Comparison of ENCODE assay signal across 25 cellular contexts in the genomic region with DNA sequence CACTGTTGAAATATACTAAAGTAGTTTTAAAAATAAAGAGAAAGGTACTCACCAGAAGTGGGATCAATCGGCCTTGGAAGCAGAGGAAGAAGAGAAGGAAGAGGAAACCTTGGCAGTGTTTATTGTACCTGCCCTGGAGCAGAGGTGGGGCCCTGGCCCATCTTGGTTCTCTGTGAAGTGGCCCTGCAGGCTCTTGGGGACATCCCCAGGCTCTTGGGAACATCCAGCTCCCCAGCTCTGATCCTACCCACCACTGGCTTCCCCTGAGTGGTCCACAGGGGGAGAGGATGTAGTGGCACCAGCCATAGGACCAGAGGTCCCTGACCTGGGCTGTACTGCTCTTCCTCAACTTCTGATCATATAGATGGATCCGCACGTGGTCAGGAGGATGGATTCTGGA. TPM values are rescaled to one million over a fixed set of nuclear protein-coding genes. Genes with fewer than 3 reads are reported as not detected.
DNase-seq lines count a peak whose midpoint lies in the region; ATAC-seq and TF ChIP-seq lines count a peak whose summit lies in the region.
"Had no signal": no experiment of that assay in that cellular context is flagged by ENCODE, and none has a peak within 500 bp of the region (broad histone marks: within the 10 kb centered on the region; RNA-seq: fewer than 3 reads in every experiment).

No MANE protein-coding gene starts in this region.

- POLR2A ChIA-PET in CD4-positive, alpha-beta memory T cell (lab: Charles Lee; ENCODE audit: partially characterized antibody), result no interaction called here
- POLR2A ChIA-PET in PC-3 (lab: Charles Lee; ENCODE audit: unreplicated experiment), result no interaction called here

- H3K27me3 Mint-ChIP-seq in natural killer cell treated with Interleukin-12 subunit alpha and Interleukin-12 subunit beta and Interleukin-15 and Interleukin-18, amount 100 ng/mL, for 72 hours, result peaks cover 29 to 33% of the 10 kb centered on the region in 2 donors
- peaks cover 13 to 29% of the 10 kb centered on the region in 2 donors for H3K27me3 Mint-ChIP-seq in natural killer cell (ENCODE audit: low read depth in 2 of 2)
- H3K27me3 Mint-ChIP-seq in CD4-positive, alpha-beta memory T cell, result peaks cover 11 to 20% of the 10 kb centered on the region in 2 donors

- H3K4me3 Mint-ChIP-seq in natural killer cell treated with Interleukin-12 subunit alpha and Interleukin-12 subunit beta and Interleukin-15 and Interleukin-18, amount 100 ng/mL, for 72 hours, result no peak overlapping the region
- no peak overlapping the region for H3K4me3 Mint-ChIP-seq in natural killer cell
- no peak overlapping the region for H3K4me3 Mint-ChIP-seq in CD4-positive, alpha-beta memory T cell
- H3K4me3 Mint-ChIP-seq: CD4-positive, alpha-beta T cell; IgD-negative memory B cell had no signal

- H3K36me3 ChIP-seq in CD4-positive, alpha-beta memory T cell (ENCODE audit: insufficient read depth, low read length), result no peaks in the 10 kb centered on the region
- H3K36me3 ChIP-seq in PC-3 (ENCODE audit: low read depth, low read length), result no peaks in the 10 kb centered on the region
- H3K36me3 ChIP-seq: BE2C had no signal

- no peak overlapping the region for H2AFZ ChIP-seq in PC-3 (ENCODE audit: low read length)

- no peaks in the 10 kb centered on the region for H3F3A ChIP-seq in PC-3 (ENCODE audit: low read length, unreplicated experiment)

- no peaks in the 10 kb centered on the region for H4K20me1 ChIP-seq in PC-3 (ENCODE audit: low read length)

- H3K27ac ChIP-seq in CD4-positive, alpha-beta memory T cell (ENCODE audit: low read depth, low read length), result no peak overlapping the region
- no peak overlapping the region for H3K27ac ChIP-seq in PC-3 (ENCODE audit: low read length)
- H3K27ac ChIP-seq: 22Rv1, KMS-11, RWPE1 had no signal

- H3K4me2 ChIP-seq in PC-3 (ENCODE audit: low read length), result no peak overlapping the region
- H3K4me2 ChIP-seq: KMS-11 had no signal

- no TSS peak for BruUV-seq in PC-3 (replicated peaks; lab: Mats Ljungman, UMichigan)

- H3K9ac ChIP-seq in PC-3 (ENCODE audit: low read length), result no peak overlapping the region
- H3K9ac ChIP-seq: KMS-11 had no signal

- no peaks in the 10 kb centered on the region for H3K9me3 ChIP-seq in CD4-positive, alpha-beta memory T cell (ENCODE audit: control insufficient read depth in 1 of 2, low read length in 2 of 2)
- H3K9me3 ChIP-seq in PC-3 (ENCODE audit: low read length), result no peaks in the 10 kb centered on the region
- H3K9me3 ChIP-seq: BE2C had no signal

- no peaks in the 10 kb centered on the region for H3K79me2 ChIP-seq in PC-3 (ENCODE audit: low read length)

- TF ChIP-seq CTCF in natural killer cell (IDR thresholded peaks at IDR 0.05) (no peak), PC-3 (conservative IDR thresholded peaks at IDR 0.05; ENCODE audit: low read depth, low read length) (no peak)

- no peaks in the 10 kb centered on the region for H3K27me3 ChIP-seq in CD4-positive, alpha-beta memory T cell (ENCODE audit: insufficient read depth, low read length)
- peaks cover 82% of the 10 kb centered on the region for H3K27me3 ChIP-seq in PC-3 (ENCODE audit: low read length)
- H3K27me3 ChIP-seq: BE2C had no signal

- H3K36me3 Mint-ChIP-seq in natural killer cell treated with Interleukin-12 subunit alpha and Interleukin-12 subunit beta and Interleukin-15 and Interleukin-18, amount 100 ng/mL, for 72 hours, result no peaks in the 10 kb centered on the region
- H3K36me3 Mint-ChIP-seq in natural killer cell, result no peaks in the 10 kb centered on the region
- no peaks in the 10 kb centered on the region for H3K36me3 Mint-ChIP-seq in CD4-positive, alpha-beta memory T cell
- H3K36me3 Mint-ChIP-seq: IgD-negative memory B cell had no signal

- intact Hi-C loops in natural killer cell (cut with micrococcal nuclease) (no loop called here), sciatic nerve (cut with DNase I) (no loop called here), PC-3 (cut with micrococcal nuclease) (no loop called here)
- intact Hi-C loops in CD4-positive, alpha-beta memory T cell (cut with micrococcal nuclease), result no loop called here

- no peaks in the 10 kb centered on the region for H3K9me3 Mint-ChIP-seq in natural killer cell treated with Interleukin-12 subunit alpha and Interleukin-12 subunit beta and Interleukin-15 and Interleukin-18, amount 100 ng/mL, for 72 hours
- no peaks in the 10 kb centered on the region for H3K9me3 Mint-ChIP-seq in natural killer cell
- H3K9me3 Mint-ChIP-seq in CD4-positive, alpha-beta memory T cell, result no peaks in the 10 kb centered on the region
- H3K9me3 Mint-ChIP-seq: CD4-positive, alpha-beta T cell; IgD-negative memory B cell had no signal

- ATAC-seq in activated CD4-positive, CD25-positive, alpha-beta regulatory T cell treated with anti-CD3 and anti-CD28 coated beads, Interleukin-2, amount 50 U/mL, for 24 hours, result no peak
- ATAC-seq in natural killer cell treated with Interleukin-12 subunit alpha and Interleukin-12 subunit beta and Interleukin-15 and Interleukin-18, amount 100 ng/mL, for 72 hours, result no peak
- ATAC-seq in natural killer cell (no peak), sciatic nerve (no peak), GM18511 (IDR thresholded peaks at IDR 0.05; ENCODE audit: unreplicated experiment) (no peak), PC-3 (no peak)
- ATAC-seq: GM12878, HCT116 had no signal

- H3K9me2 ChIP-seq in PC-3 (replicated peaks; ENCODE audit: low read length), result no peaks in the 10 kb centered on the region

- H3K27ac Mint-ChIP-seq in natural killer cell treated with Interleukin-12 subunit alpha and Interleukin-12 subunit beta and Interleukin-15 and Interleukin-18, amount 100 ng/mL, for 72 hours, result no peak overlapping the region
- no peak overlapping the region for H3K27ac Mint-ChIP-seq in natural killer cell
- H3K27ac Mint-ChIP-seq in CD4-positive, alpha-beta memory T cell, result no peak overlapping the region
- H3K27ac Mint-ChIP-seq: CD4-positive, alpha-beta T cell; IgD-negative memory B cell had no signal

- H3K4me3 ChIP-seq in CD4-positive, alpha-beta memory T cell (ENCODE audit: low read length in 2 of 2), result no peak overlapping the region
- no peak overlapping the region for H3K4me3 ChIP-seq in PC-3 (ENCODE audit: low read length)
- H3K4me3 ChIP-seq: GM12878 had no signal

- no peaks in the 10 kb centered on the region for H3K4me1 ChIP-seq in CD4-positive, alpha-beta memory T cell (ENCODE audit: insufficient read depth, low read length)
- H3K4me1 ChIP-seq in PC-3 (ENCODE audit: insufficient read depth, low read length), result no peaks in the 10 kb centered on the region

- no peaks in the 10 kb centered on the region for H3K4me1 Mint-ChIP-seq in natural killer cell treated with Interleukin-12 subunit alpha and Interleukin-12 subunit beta and Interleukin-15 and Interleukin-18, amount 100 ng/mL, for 72 hours (ENCODE audit: low read depth in 2 of 2)
- no peaks in the 10 kb centered on the region for H3K4me1 Mint-ChIP-seq in natural killer cell
- no peaks in the 10 kb centered on the region for H3K4me1 Mint-ChIP-seq in CD4-positive, alpha-beta memory T cell
- H3K4me1 Mint-ChIP-seq: IgD-negative memory B cell had no signal

- CTCF ChIA-PET in CD4-positive, alpha-beta memory T cell (lab: Charles Lee; ENCODE audit: partially characterized antibody), result no interaction called here
- CTCF ChIA-PET in PC-3 (lab: Charles Lee), result no interaction called here

- DNase-seq in activated CD4-positive, CD25-positive, alpha-beta regulatory T cell treated with anti-CD3 and anti-CD28 coated beads, Interleukin-2, amount 50 U/mL, for 72 hours, result peak; percentile 11
- peak; percentile 34 for DNase-seq in natural killer cell treated with Interleukin-12 subunit alpha and Interleukin-12 subunit beta and Interleukin-15 and Interleukin-18, amount 100 ng/mL, for 72 hours (ENCODE audit: low spot score)
- DNase-seq in natural killer cell (no peak), sciatic nerve (ENCODE audit: low spot score) (peak; percentile 21), PC-3 (no peak)
- no peak for DNase-seq in CD4-positive, alpha-beta memory T cell
- DNase-seq: BE2C; CD4-positive, alpha-beta T cell; COR-L47; NCI-H1092; NCI-H1417 treated with DMSO at 0.1 percent for 48 hours; NCI-H1694 treated with DMSO at 0.1 percent for 48 hours; NCI-H2081; NCI-H2227 treated with DMSO at 0.1 percent for 48 hours; NCI-H526 treated with DMSO at 0.1 percent for 48 hours; SHP77 had no signal

RNA-seq across cellular contexts. Expression of a gene that starts 22.3 kb away (rescaled TPM):
- total RNA-seq in natural killer cell treated with Interleukin-12 subunit alpha and Interleukin-12 subunit beta and Interleukin-15 and Interleukin-18, amount 100 ng/mL, for 72 hours, result not detected
- total RNA-seq in natural killer cell, result under 1 TPM in 1 of 3 donors, not detected in 2; 0.16 TPM
- total RNA-seq in sciatic nerve, result 0.80 TPM
- not detected for total RNA-seq in CD4-positive, alpha-beta memory T cell
- not detected for polyA plus RNA-seq in CD4-positive, alpha-beta memory T cell
- total RNA-seq in PC-3 (2014; rRNA removed), result not detected in 2 replicates
- total RNA-seq: CD4-positive, alpha-beta T cell; GM12878; SK-MEL-5 had no signal
- polyA plus RNA-seq: GM12878 had no signal

Comparison
In these comparisons a context has a peak if more than half of its experiments do, and no peak if none do; other contexts are left out.
1. DNase-seq: peak in activated CD4-positive, CD25-positive, alpha-beta regulatory T cell treated with anti-CD3 and anti-CD28 coated beads, Interleukin-2, amount 50 U/mL, for 72 hours (single experiment), natural killer cell treated with Interleukin-12 subunit alpha and Interleukin-12 subunit beta and Interleukin-15 and Interleukin-18, amount 100 ng/mL, for 72 hours (single experiment) and sciatic nerve (single experiment); none in natural killer cell (single experiment), CD4-positive, alpha-beta memory T cell (0 of 5) and PC-3 (single experiment).